Comparison of ENCODE assay signal across 19 cellular contexts in the genomic region with DNA sequence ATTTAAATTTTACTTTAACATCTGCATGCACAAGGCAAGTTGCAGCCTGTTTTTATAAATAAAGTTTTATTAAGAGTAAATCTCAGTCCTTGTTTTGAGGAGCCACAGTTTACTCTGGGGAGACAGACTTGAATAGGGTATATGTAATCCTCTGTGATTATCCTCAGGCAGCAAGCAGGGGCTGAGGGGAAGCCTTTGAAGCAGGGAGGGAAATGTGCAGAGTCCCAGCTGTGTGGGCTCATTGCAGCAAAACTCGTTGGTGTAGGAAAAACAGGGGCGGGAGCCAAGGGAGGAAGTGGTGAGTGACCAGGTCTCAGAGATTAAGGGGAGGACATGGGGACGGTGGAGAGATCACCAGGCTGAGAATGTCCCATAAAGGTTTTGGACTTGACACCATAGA. TPM values are rescaled to one million over a fixed set of nuclear protein-coding genes. Genes with fewer than 3 reads are reported as not detected.
A peak's percentile ranks its signal among the peaks of the same experiment; 100 is the strongest.
DNase-seq lines count a peak whose midpoint lies in the region; ATAC-seq, FAIRE-seq and TF ChIP-seq lines count a peak whose summit lies in the region.
"Had no signal": no experiment of that assay in that cellular context is flagged by ENCODE, and none has a peak within 500 bp of the region (broad histone marks: within the 10 kb centered on the region; RNA-seq: fewer than 3 reads in every experiment).

No MANE protein-coding gene starts in this region.

- no peaks in the 10 kb centered on the region for H3K9me2 ChIP-seq in GM23248 (ENCODE audit: insufficient read depth)
- H3K9me2 ChIP-seq: SK-N-SH had no signal

- no peak for TF ChIP-seq EP300 in A549 (IDR thresholded peaks at IDR 0.05)

- H3K9ac ChIP-seq in GM23248 (no peak overlapping the region), endodermal cell (ENCODE audit: extremely low read depth, low read length, poor library complexity, severe bottlenecking) (no peak overlapping the region)
- H3K9ac ChIP-seq: SK-N-SH had no signal

- no peaks in the 10 kb centered on the region for H3K27me3 Mint-ChIP-seq in endodermal cell (ENCODE audit: insufficient read depth)
- H3K27me3 Mint-ChIP-seq: effector memory CD8-positive, alpha-beta T cell had no signal

- H3K9me3 ChIP-seq in A549 (no peaks in the 10 kb centered on the region), GM23248 (ENCODE audit: low read depth) (no peaks in the 10 kb centered on the region), endodermal cell (ENCODE audit: control insufficient read depth, low read length) (no peaks in the 10 kb centered on the region), BE2C (no peaks in the 10 kb centered on the region)
- H3K9me3 ChIP-seq: breast epithelium, sigmoid colon, SK-N-SH had no signal

- no peaks in the 10 kb centered on the region for H3K36me3 Mint-ChIP-seq in endodermal cell (ENCODE audit: low read depth)

- H4K20me1 ChIP-seq in GM23248 (ENCODE audit: insufficient read depth) = no peaks in the 10 kb centered on the region

- peak overlapping the region; percentile 42; the same call in 1 of the 2 replicates for H2AFZ ChIP-seq in GM23248

- H3F3A ChIP-seq in GM23248 (ENCODE audit: insufficient read depth) = peaks cover 50% of the 10 kb centered on the region

- H3K4me3 ChIP-seq in A549 (no peak overlapping the region), GM23248 (no peak overlapping the region), endodermal cell (ENCODE audit: low read length) (no peak overlapping the region), BE2C (ENCODE audit: low read depth, low read length) (no peak overlapping the region)
- H3K4me3 ChIP-seq: breast epithelium, sigmoid colon had no signal

- H3K27me3 ChIP-seq in GM23248 (replicated peaks; ENCODE audit: insufficient read depth) (no peaks in the 10 kb centered on the region), endodermal cell (ENCODE audit: control insufficient read depth, insufficient read depth, low read length, poor library complexity, severe bottlenecking) (no peaks in the 10 kb centered on the region), BE2C (no peaks in the 10 kb centered on the region)
- H3K27me3 ChIP-seq: breast epithelium, foreskin keratinocyte, sigmoid colon had no signal

- in situ Hi-C loops in GM23248 (cut with MboI) = no loop called here

- DNase-seq in A549 (ENCODE audit: low read depth in 1 of 2, low spot score in 1 of 2) (no peak), GM23248 (no peak), RPMI7951 (ENCODE audit: low read depth) (peak; percentile 69), endodermal cell (peak; percentile 60), NCI-H2196 treated with DMSO at 0.1 percent for 48 hours (lab: John Stamatoyannopoulos, UW; ENCODE audit: unreplicated experiment) (no peak), BE2C (no peak)
- DNase-seq in effector CD4-positive, alpha-beta T cell = no peak
- DNase-seq: activated B cell treated with CpG ODN at 0.5 μM for 24 hours; activated naive CD4-positive, alpha-beta T cell treated with anti-CD3 and anti-CD28 coated beads for 36 hours; effector memory CD8-positive, alpha-beta T cell; foreskin keratinocyte; GOT3; NCI-H1105; sigmoid colon; SK-N-SH; stimulated activated CD4-positive, alpha-beta T cell treated with anti-CD3 and anti-CD28 coated beads, Interleukin-4, amount 100 ng/mL, for 24 hours; trophoblast cell had no signal

- H3K4me1 Mint-ChIP-seq in endodermal cell = peaks cover 34% of the 10 kb centered on the region

- TF ChIP-seq CTCF in A549 (IDR thresholded peaks at IDR 0.05) (no peak), endodermal cell (conservative IDR thresholded peaks at IDR 0.05) (no peak), BE2C (IDR thresholded peaks at IDR 0.05; ENCODE audit: low read depth, low read length) (no peak)

- POLR2A ChIA-PET in A549 (lab: Yijun Ruan, JAX) = no interaction called here

- no peaks in the 10 kb centered on the region for H3K79me2 ChIP-seq in GM23248 (ENCODE audit: insufficient read depth)

- no peaks in the 10 kb centered on the region for H3K9me3 Mint-ChIP-seq in endodermal cell
- H3K9me3 Mint-ChIP-seq: activated B cell treated with CpG ODN at 0.5 μM for 24 hours; activated naive CD4-positive, alpha-beta T cell treated with anti-CD3 and anti-CD28 coated beads for 36 hours; effector memory CD8-positive, alpha-beta T cell had no signal

- no peak for TF ChIP-seq RAD21 in A549 (conservative IDR thresholded peaks at IDR 0.05 in 1 of 2, IDR thresholded peaks at IDR 0.05 in 1 of 2)

- no peak for TF ChIP-seq POLR2A in A549 (IDR thresholded peaks at IDR 0.05; ENCODE audit: low read length)

- no peak overlapping the region for H3K4me2 ChIP-seq in A549
- H3K4me2 ChIP-seq in GM23248 (ENCODE audit: unreplicated experiment) = no peak overlapping the region
- H3K4me2 ChIP-seq: SK-N-SH had no signal

- H3K36me3 ChIP-seq in GM23248 (ENCODE audit: low read depth) (no peaks in the 10 kb centered on the region), endodermal cell (ENCODE audit: control insufficient read depth, insufficient read depth, low read length) (no peaks in the 10 kb centered on the region), BE2C (no peaks in the 10 kb centered on the region)
- H3K36me3 ChIP-seq: breast epithelium, sigmoid colon had no signal

- H3K27ac ChIP-seq in A549 = peak overlapping the region; percentile 29 to 93; a peak in 4 of 6 replicates
- no peak overlapping the region for H3K27ac ChIP-seq in GM23248
- no peak overlapping the region for H3K27ac ChIP-seq in endodermal cell (ENCODE audit: low read depth, low read length)
- H3K27ac ChIP-seq: breast epithelium, foreskin keratinocyte, sigmoid colon had no signal

- CTCF ChIA-PET in A549 (lab: Yijun Ruan, JAX) = interaction anchor here (3.0 kb wide), 1 partner anchor 13 kb away, joined by 17 read pairs; no protein-coding TSS in a partner anchor

- WGBS in A549 (ENCODE audit: missing lambda C conversion rate) = 69% methylated on average over 3 of the region's 3 CpGs
- WGBS in GM23248 (ENCODE audit: low coverage in 1 of 2, low lambda C conversion rate in 2 of 2, missing lambda C conversion rate in 2 of 2), 2 experiments = 9 to 12% methylated on average over 3 of the region's 3 CpGs
- WGBS in endodermal cell (ENCODE audit: insufficient coverage in 1 of 2, insufficient read length in 1 of 2), 2 experiments = 0 to 55% methylated on average over 1 to 3 of the region's 3 CpGs

- no peak for ATAC-seq in A549
- ATAC-seq in HG02798 (IDR thresholded peaks at IDR 0.05; ENCODE audit: poor library complexity, unreplicated experiment) = no peak
- ATAC-seq: effector memory CD8-positive, alpha-beta T cell; foreskin keratinocyte had no signal

- no peak overlapping the region for H3K4me3 Mint-ChIP-seq in endodermal cell
- H3K4me3 Mint-ChIP-seq: activated B cell treated with CpG ODN at 0.5 μM for 24 hours; activated naive CD4-positive, alpha-beta T cell treated with anti-CD3 and anti-CD28 coated beads for 36 hours; effector memory CD8-positive, alpha-beta T cell had no signal

- H3K4me1 ChIP-seq in A549 (peaks cover 57% of the 10 kb centered on the region), GM23248 (ENCODE audit: insufficient read depth) (peaks cover 45% of the 10 kb centered on the region), endodermal cell (ENCODE audit: control insufficient read depth, insufficient read depth, low read length) (peaks cover 4% of the 10 kb centered on the region), BE2C (no peaks in the 10 kb centered on the region)
- H3K4me1 ChIP-seq: breast epithelium had no signal

- FAIRE-seq in A549 (lab: Jason Lieb, UNC) = no peak

- H3K27ac Mint-ChIP-seq in endodermal cell = peak overlapping the region; percentile 74
- H3K27ac Mint-ChIP-seq: activated B cell treated with CpG ODN at 0.5 μM for 24 hours; activated naive CD4-positive, alpha-beta T cell treated with anti-CD3 and anti-CD28 coated beads for 36 hours had no signal

TF ChIP-seq in A549, 52 proteins besides CTCF, POLR2A, EP300 and RAD21:
- TF ChIP-seq, protein P1, sequence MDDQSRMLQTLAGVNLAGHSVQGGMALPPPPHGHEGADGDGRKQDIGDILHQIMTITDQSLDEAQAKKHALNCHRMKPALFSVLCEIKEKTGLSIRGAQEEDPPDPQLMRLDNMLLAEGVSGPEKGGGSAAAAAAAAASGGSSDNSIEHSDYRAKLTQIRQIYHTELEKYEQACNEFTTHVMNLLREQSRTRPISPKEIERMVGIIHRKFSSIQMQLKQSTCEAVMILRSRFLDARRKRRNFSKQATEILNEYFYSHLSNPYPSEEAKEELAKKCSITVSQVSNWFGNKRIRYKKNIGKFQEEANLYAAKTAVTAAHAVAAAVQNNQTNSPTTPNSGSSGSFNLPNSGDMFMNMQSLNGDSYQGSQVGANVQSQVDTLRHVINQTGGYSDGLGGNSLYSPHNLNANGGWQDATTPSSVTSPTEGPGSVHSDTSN (IDR thresholded peaks at IDR 0.05) = no peak
- TF ChIP-seq HOXB13 (CRISPR knock-in tag; IDR thresholded peaks at IDR 0.05; ENCODE audit: low read depth) (no peak), TFCP2L1 (CRISPR knock-in tag; IDR thresholded peaks at IDR 0.05) (peak; percentile 13; the same call in 1 of the 2 replicates)

RNA-seq across cellular contexts. Expression of a gene that starts 34.3 kb away (rescaled TPM):
- polyA plus RNA-seq in A549 (2011; rRNA removed) = 39.2 and 59.5 TPM in 2 replicates
- polyA plus RNA-seq in A549 (2012; cell fraction: cytosol; rRNA removed) = 11.2 and 14.2 TPM in 2 replicates
- polyA plus RNA-seq in A549 (2012; cell fraction: nucleus; rRNA removed) = 6.6 and 9.9 TPM in 2 replicates
- polyA plus RNA-seq in A549 (2017; fragmentation: RNase III; extraction: RNeasy Plus Mini Kit Qiagen cat#74134 plus additional on column Dnase treatment) = 60.0 to 60.7 TPM (median 60.5 TPM) in 3 replicates
- 9.1 and 10.0 TPM in 2 replicates for polyA minus RNA-seq in A549 (2011; rRNA and poly(A)+ RNA removed)
- total RNA-seq in GM23248 (2014; rRNA removed; shearing (Covaris generic)) = 14.4 and 17.8 TPM in 2 replicates
- 57.7 and 60.5 TPM in 2 replicates for polyA plus RNA-seq in GM23248 (2016; fragmentation: Nextera tagmentation; extraction: Ambion mirVana)
- 34.4 and 43.0 TPM in 2 replicates for total RNA-seq in RPMI7951 (2014; rRNA removed; shearing (Covaris generic))
- 10 to 100 TPM; 66.0 to 75.9 TPM for total RNA-seq in endodermal cell
- polyA plus RNA-seq in endodermal cell (2013, experiment 1 of 2) = 82.0 TPM
- 83.0 TPM for polyA plus RNA-seq in endodermal cell (2013, experiment 2 of 2)
- 42.9 TPM for polyA plus RNA-seq in BE2C (2012; ENCODE audit: insufficient read depth, insufficient read length, low read depth)

RNA-seq across cellular contexts. Expression of a gene that starts 35.4 kb away (rescaled TPM):
- polyA plus RNA-seq in A549 (2011; rRNA removed) (152 and 171 TPM in 2 replicates), A549 (2017; fragmentation: RNase III; extraction: RNeasy Plus Mini Kit Qiagen cat#74134 plus additional on column Dnase treatment) (47.9 to 49.3 TPM (median 48.8 TPM) in 3 replicates), GM23248 (2016; fragmentation: Nextera tagmentation; extraction: Ambion mirVana) (5.8 and 13.3 TPM in 2 replicates)
- polyA plus RNA-seq in A549 (2012; cell fraction: cytosol; rRNA removed) = 92.2 and 125 TPM in 2 replicates
- polyA plus RNA-seq in A549 (2012; cell fraction: nucleus; rRNA removed) = 137 and 140 TPM in 2 replicates
- polyA minus RNA-seq in A549 (2011; rRNA and poly(A)+ RNA removed) = 652 and 758 TPM in 2 replicates
- total RNA-seq in GM23248 (2014; rRNA removed; shearing (Covaris generic)) = 17.8 and 18.0 TPM in 2 replicates
- 6.4 and 8.9 TPM in 2 replicates for total RNA-seq in RPMI7951 (2014; rRNA removed; shearing (Covaris generic))
- total RNA-seq in endodermal cell = 10 to 100 TPM; 60.0 to 60.3 TPM
- polyA plus RNA-seq in endodermal cell (2013, experiment 1 of 2) = 9.9 TPM
- 11.1 TPM for polyA plus RNA-seq in endodermal cell (2013, experiment 2 of 2)
- polyA plus RNA-seq in BE2C (2012; ENCODE audit: insufficient read depth, insufficient read length, low read depth) = 7.1 TPM

Comparison
In these comparisons a context has a peak if more than half of its experiments do, and no peak if none do; other contexts are left out.
1. DNase-seq: peak in RPMI7951 (single experiment) and endodermal cell (single experiment); none in A549 (0 of 2), GM23248 (single experiment), NCI-H2196 treated with DMSO at 0.1 percent for 48 hours (single experiment), effector CD4-positive, alpha-beta T cell (single experiment) and BE2C (single experiment).
2. H3K27ac ChIP-seq: peak in A549 (2 of 2); none in GM23248 (single experiment) and endodermal cell (single experiment).